21 cellular contexts compared by ENCODE assay signal in genomic region chr19:35019144-35019543, GRCh38. TPM values are rescaled to one million over a fixed set of nuclear protein-coding genes. Genes with fewer than 3 reads are reported as not detected.
"Had no signal": no experiment of that assay in that cellular context is flagged by ENCODE, and none has a peak within 500 bp of the region (broad histone marks: within the 10 kb centered on the region; RNA-seq: fewer than 3 reads in every experiment).

No MANE protein-coding gene starts in this region.

- ATAC-seq: activated CD4-positive, CD25-positive, alpha-beta regulatory T cell treated with anti-CD3 and anti-CD28 coated beads, Interleukin-2, amount 50 U/mL, for 24 hours; activated CD8-positive, alpha-beta T cell treated with anti-CD3 and anti-CD28 coated beads for 36 hours; activated T-cell treated with anti-CD3 and anti-CD28 coated beads, Interleukin-2, amount 50 U/mL, for 72 hours; SK-N-SH treated with all-trans-retinoic acid at 6 μM for 48 hours had no signal

- H3K27ac Mint-ChIP-seq: activated T-cell treated with anti-CD3 and anti-CD28 coated beads, Interleukin-2, amount 50 U/mL, for 72 hours; brain; T-helper 1 cell treated with Interleukin-12 subunit alpha and Interleukin-12 subunit beta and Interleukin-4 antibody, amounts not matched to agents 30 μg/mL and 1 μg/mL, for 36 hours had no signal

- H3K4me1 Mint-ChIP-seq: brain had no signal

- H3K4me3 ChIP-seq: ascending aorta, MG63, Peyer's patch, SJSA1 had no signal

- H3K4me3 Mint-ChIP-seq: activated CD8-positive, alpha-beta T cell treated with anti-CD3 and anti-CD28 coated beads for 36 hours; activated T-cell treated with anti-CD3 and anti-CD28 coated beads, Interleukin-2, amount 50 U/mL, for 72 hours; brain; T-helper 1 cell treated with Interleukin-12 subunit alpha and Interleukin-12 subunit beta and Interleukin-4 antibody, amounts not matched to agents 30 μg/mL and 1 μg/mL, for 36 hours had no signal

- H3K4me1 ChIP-seq: ascending aorta, SJSA1 had no signal

- H3K27me3 ChIP-seq: ascending aorta, MG63, Peyer's patch, SJSA1 had no signal

- H3K9me3 Mint-ChIP-seq: activated CD8-positive, alpha-beta T cell treated with anti-CD3 and anti-CD28 coated beads for 36 hours; activated T-cell treated with anti-CD3 and anti-CD28 coated beads, Interleukin-2, amount 50 U/mL, for 72 hours; brain; T-helper 1 cell treated with Interleukin-12 subunit alpha and Interleukin-12 subunit beta and Interleukin-4 antibody, amounts not matched to agents 30 μg/mL and 1 μg/mL, for 36 hours had no signal

- H3K27me3 Mint-ChIP-seq: activated CD8-positive, alpha-beta T cell treated with anti-CD3 and anti-CD28 coated beads for 36 hours; brain had no signal

- H3K9me3 ChIP-seq: ascending aorta, MG63, Peyer's patch, SJSA1 had no signal

- H3K27ac ChIP-seq: Peyer's patch, RWPE1, SJSA1 had no signal

- DNase-seq: activated CD4-positive, alpha-beta T cell treated with anti-CD3 and anti-CD28 coated beads for 4 hours; activated CD8-positive, alpha-beta memory T cell treated with anti-CD3 and anti-CD28 coated beads, Interleukin-2, amount 50 U/mL, for 4 hours; activated CD8-positive, alpha-beta T cell treated with anti-CD3 and anti-CD28 coated beads for 36 hours; activated naive CD4-positive, alpha-beta T cell treated with anti-CD3 and anti-CD28 coated beads, Interleukin-2, amount 50 U/mL, for 16 hours; activated T-cell treated with anti-CD3 and anti-CD28 coated beads, Interleukin-2, amount 50 U/mL, for 72 hours; amniotic stem cell; MG63; NCI-H1105 treated with DMSO at 0.1 percent for 48 hours; NCI-H1436 treated with DMSO at 0.1 percent for 48 hours; NCI-H187; NCI-H2081; NCI-H510A treated with DMSO at 0.1 percent for 48 hours; Peyer's patch; SHP77 had no signal

RNA-seq across cellular contexts. Expression of gene HPN, which starts 22.4 kb away (rescaled TPM):
- total RNA-seq: SJSA1 had no signal
